In genomic region chr2:38743672-38744398, GRCh38 we compare ENCODE assay signal across 1 cellular context.
TF ChIP-seq lines count a peak whose summit lies in the region.

No MANE protein-coding gene starts in this region.

TF ChIP-seq in K562, 482 proteins besides CTCF, POLR2A, EP300 and RAD21 (continues in another document):
- TF ChIP-seq ZNF436 (CRISPR knock-in tag; IDR thresholded peaks at IDR 0.05) (no peak), SIN3A (IDR thresholded peaks at IDR 0.05; ENCODE audit: borderline replicate concordance in 2 of 2, control insufficient read depth in 1 of 2, low read depth in 2 of 2, low read length in 2 of 2) (peak in 1 of 2 experiments; percentile 68; a peak in 1 of 4 replicates), ZNF518B (CRISPR knock-in tag; IDR thresholded peaks at IDR 0.05) (no peak), ZNF780A (CRISPR knock-in tag; IDR thresholded peaks at IDR 0.05) (no peak), RB1 (IDR thresholded peaks at IDR 0.05; ENCODE audit: low read depth) (no peak), RBM25 (IDR thresholded peaks at IDR 0.05; ENCODE audit: low read depth, low read length, severe bottlenecking) (no peak), SMARCC2 (IDR thresholded peaks at IDR 0.05; ENCODE audit: low read depth) (no peak), TBL1XR1 (IDR thresholded peaks at IDR 0.05; ENCODE audit: low read length in 2 of 2) (no peak), MEIS2 (IDR thresholded peaks at IDR 0.05; ENCODE audit: partially characterized antibody) (peak; percentile 37), MLX (CRISPR knock-in tag; conservative IDR thresholded peaks at IDR 0.05) (no peak), KAT7 (CRISPR knock-in tag; IDR thresholded peaks at IDR 0.05; ENCODE audit: borderline replicate concordance) (peak; percentile 75; the same call in 1 of the 2 replicates), ZNF609 (CRISPR knock-in tag; IDR thresholded peaks at IDR 0.05; ENCODE audit: borderline replicate concordance) (no peak), PKNOX1 (IDR thresholded peaks at IDR 0.05) (peak; percentile 51; the same call in 1 of the 2 replicates), MCM2 (IDR thresholded peaks at IDR 0.05; ENCODE audit: low read depth) (no peak), PML (IDR thresholded peaks at IDR 0.05; ENCODE audit: low read length) (0 out of 2 replicates have a peak, but pooled peaks have one; percentile 6), HNRNPLL (IDR thresholded peaks at IDR 0.05; ENCODE audit: low read depth, low read length, poor library complexity, severe bottlenecking) (no peak), HDGF (IDR thresholded peaks at IDR 0.05) (no peak), ZKSCAN1 (IDR thresholded peaks at IDR 0.05; ENCODE audit: low read depth, low read length) (peak; percentile 53; the same call in 1 of the 2 replicates), POLR2AphosphoS5 (IDR thresholded peaks at IDR 0.05; ENCODE audit: control insufficient read depth, insufficient read depth, low read depth, low read length) (peak; percentile 54; the same call in 1 of the 2 replicates), ZC3H8 (IDR thresholded peaks at IDR 0.05) (no peak), ZSCAN29 (IDR thresholded peaks at IDR 0.05) (no peak), PHF21A (IDR thresholded peaks at IDR 0.05; ENCODE audit: borderline replicate concordance, low read depth) (no peak), KDM5B (IDR thresholded peaks at IDR 0.05; ENCODE audit: insufficient replicate concordance, low read depth, low read length) (no peak), PREB (CRISPR knock-in tag; IDR thresholded peaks at IDR 0.05) (no peak), POLR2B (IDR thresholded peaks at IDR 0.05; ENCODE audit: low read depth, partially characterized antibody) (peak; percentile 50), ETV5 (CRISPR knock-in tag; IDR thresholded peaks at IDR 0.05; ENCODE audit: low read depth) (no peak), NR0B1 (IDR thresholded peaks at IDR 0.05; ENCODE audit: partially characterized antibody) (no peak), TCF15 (CRISPR knock-in tag; IDR thresholded peaks at IDR 0.05) (no peak), E2F1 (CRISPR knock-in tag; IDR thresholded peaks at IDR 0.05) (0 out of 2 replicates have a peak, but pooled peaks have one; percentile 30), REST (CRISPR knock-in tag; IDR thresholded peaks at IDR 0.05; ENCODE audit: low read depth) (no peak), XRCC3 (IDR thresholded peaks at IDR 0.05) (no peak), VEZF1 (CRISPR knock-in tag; IDR thresholded peaks at IDR 0.05) (no peak)
